ENCODE assay signal across 8 cellular contexts in the genomic region with DNA sequence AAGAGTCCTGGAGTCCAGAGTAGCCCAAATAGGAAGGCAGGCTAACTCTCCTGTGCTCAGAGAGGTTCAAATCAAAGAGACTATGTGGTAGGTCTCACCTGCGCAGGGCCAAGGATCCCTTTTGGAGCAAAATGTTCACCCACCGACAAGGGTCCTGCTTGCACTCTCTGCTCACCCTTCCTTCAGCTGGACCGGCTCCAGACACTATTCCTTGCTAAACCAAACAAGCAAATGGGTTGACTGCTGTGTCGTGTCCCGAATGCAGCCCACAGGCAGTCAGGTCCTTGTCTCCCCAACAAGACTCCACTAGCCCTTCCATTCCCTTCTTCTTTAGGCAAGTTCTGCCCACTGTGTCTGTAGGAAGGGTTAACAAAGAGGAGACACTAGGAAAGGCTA. TPM values are rescaled to one million over a fixed set of nuclear protein-coding genes. Genes with fewer than 3 reads are reported as not detected.
DNase-seq lines count a peak whose midpoint lies in the region; TF ChIP-seq lines count a peak whose summit lies in the region.

No MANE protein-coding gene starts in this region.

- peak overlapping the region; percentile 85 for H3K27ac ChIP-seq in 22Rv1
- H3K27ac ChIP-seq in PC-9 = peak overlapping the region; percentile 50

- peak overlapping the region; percentile 88 for H2AFZ ChIP-seq in PC-9

- H3K27me3 ChIP-seq in PC-9 (ENCODE audit: insufficient read depth, low read depth) (no peaks in the 10 kb centered on the region), skeletal muscle satellite cell (ENCODE audit: control insufficient read depth, insufficient read depth, low read length) (no peaks in the 10 kb centered on the region)

- DNase-seq in GM20000 (ENCODE audit: low spot score) = peak; percentile 4
- DNase-seq in PC-9 = no peak
- no peak for DNase-seq in fibroblast of mammary gland (ENCODE audit: low read depth)
- DNase-seq in NCI-H146 (lab: John Stamatoyannopoulos, UW) = no peak
- no peak for DNase-seq in AG08396 (ENCODE audit: low spot score)
- no peak for DNase-seq in SIG-M5 treated with dmso at 0.1 percent for 504 hours (lab: John Stamatoyannopoulos, UW; ENCODE audit: unreplicated experiment)

- H3K4me1 ChIP-seq in PC-9 (replicated peaks; ENCODE audit: insufficient read depth) (0 out of 2 replicates have a peak, but pooled peaks cover 5% of the 10 kb centered on the region), skeletal muscle satellite cell (ENCODE audit: control insufficient read depth, insufficient read depth, low read length) (no peaks in the 10 kb centered on the region)

- H3K79me2 ChIP-seq in PC-9 (ENCODE audit: low read depth) = peaks cover 17% of the 10 kb centered on the region

- H3K4me3 ChIP-seq in PC-9 (peak overlapping the region; percentile 77), fibroblast of mammary gland (ENCODE audit: control insufficient read depth, low read depth, low read length) (peak overlapping the region; percentile 57), skeletal muscle satellite cell (ENCODE audit: low read length) (peak overlapping the region; percentile 81)

- POLR2A ChIA-PET in PC-9 (lab: Charles Lee; ENCODE audit: unreplicated experiment) = no interaction called here

- TF ChIP-seq CTCF in 22Rv1 (IDR thresholded peaks at IDR 0.05) (no peak), GM20000 (IDR thresholded peaks at IDR 0.05; ENCODE audit: extremely low read depth, missing control alignments) (no peak), PC-9 (conservative IDR thresholded peaks at IDR 0.05) (no peak), fibroblast of mammary gland (conservative IDR thresholded peaks at IDR 0.05; ENCODE audit: control insufficient read depth, insufficient read depth, low read depth, low read length) (no peak)

- CTCF ChIA-PET in PC-9 (lab: Charles Lee) = no interaction called here

- intact Hi-C loops in PC-9 (cut with micrococcal nuclease; ENCODE audit: unreplicated experiment) = loop anchor here (2.0 kb wide), 1 partner anchor 48 kb away; the partner anchor contains the start of gene CENPI

- peak overlapping the region; percentile 88 for H3K4me2 ChIP-seq in PC-9
- H3K4me2 ChIP-seq in skeletal muscle satellite cell (ENCODE audit: low read length) = peak overlapping the region; percentile 95

- BruUV-seq in PC-9 (replicated peaks; lab: Mats Ljungman, UMichigan) = TSS peak; percentile 63

- no peaks in the 10 kb centered on the region for H3K9me2 ChIP-seq in PC-9 (ENCODE audit: insufficient read depth)

- H4K20me1 ChIP-seq in PC-9 (ENCODE audit: insufficient read depth) = no peaks in the 10 kb centered on the region

- H3F3A ChIP-seq in PC-9 (ENCODE audit: insufficient read depth, low read depth) = peaks cover 5% of the 10 kb centered on the region; the same call in 1 of the 2 replicates

- no peaks in the 10 kb centered on the region for H3K9me3 ChIP-seq in PC-9 (ENCODE audit: insufficient read depth, low read depth)
- no peaks in the 10 kb centered on the region for H3K9me3 ChIP-seq in skeletal muscle satellite cell (replicated peaks; ENCODE audit: low read length)

- H3K9ac ChIP-seq in skeletal muscle satellite cell (ENCODE audit: low read depth, low read length) = peak overlapping the region; percentile 84

- H3K36me3 ChIP-seq in PC-9 (ENCODE audit: low read depth) = no peaks in the 10 kb centered on the region
- H3K36me3 ChIP-seq in skeletal muscle satellite cell (ENCODE audit: insufficient read depth, low read length) = peaks cover 5% of the 10 kb centered on the region

RNA-seq across cellular contexts. Expression of gene TRMT2B, which starts 0.8 kb away (rescaled TPM):
- total RNA-seq in PC-9 (2021) = 31.6 and 38.1 TPM in 2 replicates
- 8.3 and 9.1 TPM in 2 replicates for total RNA-seq in skeletal muscle satellite cell (2012; rRNA removed)

RNA-seq across cellular contexts. Expression of gene TMEM35A, which starts 27.5 kb away (rescaled TPM):
- total RNA-seq in PC-9 (2021) = not detected in 2 replicates
- 0.66 and 1.5 TPM in 2 replicates for total RNA-seq in skeletal muscle satellite cell (2012; rRNA removed)

RNA-seq across cellular contexts. Expression of gene CENPI, which starts 46.9 kb away (rescaled TPM):
- 18.0 and 26.1 TPM in 2 replicates for total RNA-seq in PC-9 (2021)
- total RNA-seq in skeletal muscle satellite cell (2012; rRNA removed) = 12.2 and 14.2 TPM in 2 replicates
